In the genomic region with DNA sequence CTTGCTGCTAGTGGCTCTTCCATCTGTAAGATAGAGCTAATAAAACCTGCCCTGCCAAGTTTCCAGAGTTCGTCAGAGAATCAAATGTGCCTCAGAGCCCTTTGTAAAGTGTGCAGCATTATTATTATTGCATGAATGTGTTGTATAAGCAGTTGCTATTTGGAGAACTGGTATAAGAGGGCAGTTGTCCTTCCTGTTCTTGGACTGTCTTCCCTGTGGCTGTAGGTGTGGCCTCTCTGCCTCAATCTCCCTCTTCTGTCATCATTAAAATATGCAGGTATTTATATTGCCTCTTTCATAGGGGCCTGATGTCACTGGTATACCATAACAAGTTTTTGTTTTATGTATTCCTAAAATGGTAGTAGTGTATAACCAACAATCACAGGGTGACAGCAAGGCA, we compare ENCODE assay signal across 12 cellular contexts. TPM values are rescaled to one million over a fixed set of nuclear protein-coding genes. Genes with fewer than 3 reads are reported as not detected.
A peak's percentile ranks its signal among the peaks of the same experiment; 100 is the strongest.
DNase-seq lines count a peak whose midpoint lies in the region; ATAC-seq and TF ChIP-seq lines count a peak whose summit lies in the region.
"Had no signal": no experiment of that assay in that cellular context is flagged by ENCODE, and none has a peak within 500 bp of the region (broad histone marks: within the 10 kb centered on the region; RNA-seq: fewer than 3 reads in every experiment).

No MANE protein-coding gene starts in this region.

- WGBS in stomach, 5 donors, result 22 to 71% (median 44%) methylated on average over 1 of the region's 1 CpG

- no peaks in the 10 kb centered on the region for H3K9me3 ChIP-seq in SJSA1 (replicated peaks)
- H3K9me3 ChIP-seq in stomach, result no peaks in the 10 kb centered on the region
- H3K9me3 ChIP-seq: psoas muscle, thoracic aorta had no signal

- H3K27ac ChIP-seq in SJSA1, result peak overlapping the region; percentile 55
- peak overlapping the region in 3 of 5 donors; percentile 5 to 20 (median 17) for H3K27ac ChIP-seq in stomach
- no peak overlapping the region for H3K27ac ChIP-seq in brain microvascular endothelial cell
- H3K27ac ChIP-seq: psoas muscle, thoracic aorta had no signal

- H3K36me3 Mint-ChIP-seq in activated naive CD4-positive, alpha-beta T cell treated with anti-CD3 and anti-CD28 coated beads for 36 hours (ENCODE audit: low read depth), result no peaks in the 10 kb centered on the region

- H3K27ac Mint-ChIP-seq in activated naive CD4-positive, alpha-beta T cell treated with anti-CD3 and anti-CD28 coated beads for 36 hours, result peak overlapping the region; percentile 97

- intact Hi-C loops in activated naive CD4-positive, alpha-beta T cell treated with anti-CD3 and anti-CD28 coated beads for 36 hours (cut with micrococcal nuclease), result no loop called here
- intact Hi-C loops in stomach (cut with DNase I; ENCODE audit: low total_unique reads), result no loop called here
- intact Hi-C loops in cardiac septum (cut with DNase I), result loop anchor here (10.0 kb wide), 1 partner anchor 207 kb away; the partner anchor contains the start of gene MAMLD1

- DNase-seq in activated naive CD4-positive, alpha-beta T cell treated with anti-CD3 and anti-CD28 coated beads for 36 hours, result no peak
- no peak for DNase-seq in activated naive CD4-positive, alpha-beta T cell (lab: John Stamatoyannopoulos, UW)
- DNase-seq in SJSA1 (ENCODE audit: low read depth in 1 of 2, low spot score in 2 of 2) (peak in 1 of 2 experiments; percentile 36), stomach (no peak), GM20000 (ENCODE audit: low spot score) (no peak), cardiac septum (ENCODE audit: low spot score) (no peak), brain microvascular endothelial cell (no peak)
- DNase-seq: NCI-H187 treated with DMSO at 0.1 percent for 48 hours, psoas muscle had no signal

- no peak for TF ChIP-seq POLR2A in stomach (IDR thresholded peaks at IDR 0.05)

- TF ChIP-seq EP300 in stomach (IDR thresholded peaks at IDR 0.05), result no peak

- no peaks in the 10 kb centered on the region for H3K27me3 Mint-ChIP-seq in activated naive CD4-positive, alpha-beta T cell treated with anti-CD3 and anti-CD28 coated beads for 36 hours (ENCODE audit: low read depth)

- ATAC-seq in esophagus mucosa, result peak; percentile 32
- ATAC-seq: left lobe of liver, psoas muscle had no signal

- H3K4me1 Mint-ChIP-seq in activated naive CD4-positive, alpha-beta T cell treated with anti-CD3 and anti-CD28 coated beads for 36 hours (ENCODE audit: low read depth), result peaks cover 65% of the 10 kb centered on the region

- peaks cover 3% of the 10 kb centered on the region; the same call in 1 of the 2 replicates for H3K36me3 ChIP-seq in SJSA1
- no peaks in the 10 kb centered on the region for H3K36me3 ChIP-seq in stomach
- no peaks in the 10 kb centered on the region for H3K36me3 ChIP-seq in brain microvascular endothelial cell (replicated peaks)
- H3K36me3 ChIP-seq: thoracic aorta had no signal

- peaks cover 54% of the 10 kb centered on the region for H3K4me1 ChIP-seq in SJSA1 (replicated peaks)
- peaks cover 0 to 78% (median 33%) of the 10 kb centered on the region in 4 donors for H3K4me1 ChIP-seq in stomach
- H3K4me1 ChIP-seq: psoas muscle had no signal

- CTCF ChIA-PET in activated naive CD4-positive, alpha-beta T cell treated with anti-CD3 and anti-CD28 coated beads for 36 hours (lab: Charles Lee), result interaction anchor here (2.1 kb wide), 1 partner anchor 15 kb away, joined by 8 read pairs; no protein-coding TSS in a partner anchor

- H3K4me3 ChIP-seq in SJSA1, result no peak overlapping the region
- no peak overlapping the region for H3K4me3 ChIP-seq in stomach
- H3K4me3 ChIP-seq in brain microvascular endothelial cell (ENCODE audit: low read depth, low read length), result no peak overlapping the region
- H3K4me3 ChIP-seq: psoas muscle, thoracic aorta had no signal

- H3K9me3 Mint-ChIP-seq in activated naive CD4-positive, alpha-beta T cell treated with anti-CD3 and anti-CD28 coated beads for 36 hours, result no peaks in the 10 kb centered on the region

- in situ Hi-C loops in brain microvascular endothelial cell (cut with HindIII; ENCODE audit: low pct_ligation_motif_present, low sequenced_read_pairs), result no loop called here

- H3K27me3 ChIP-seq in SJSA1 (replicated peaks), result no peaks in the 10 kb centered on the region
- H3K27me3 ChIP-seq in stomach, result peaks cover 0 to 5% (median 0%) of the 10 kb centered on the region in 3 donors
- no peaks in the 10 kb centered on the region for H3K27me3 ChIP-seq in brain microvascular endothelial cell (replicated peaks)

- peak overlapping the region; percentile 71 for H3K4me3 Mint-ChIP-seq in activated naive CD4-positive, alpha-beta T cell treated with anti-CD3 and anti-CD28 coated beads for 36 hours

- TF ChIP-seq CTCF in stomach (IDR thresholded peaks at IDR 0.05) (no peak), GM20000 (IDR thresholded peaks at IDR 0.05; ENCODE audit: extremely low read depth, missing control alignments) (no peak), brain microvascular endothelial cell (IDR thresholded peaks at IDR 0.05; ENCODE audit: low read depth, low read length, missing control alignments) (no peak)

RNA-seq across cellular contexts. Expression of gene MTM1, which starts 3.8 kb away (rescaled TPM):
- 10 to 100 TPM; 17.8 to 19.2 TPM for total RNA-seq in activated naive CD4-positive, alpha-beta T cell treated with anti-CD3 and anti-CD28 coated beads for 36 hours
- total RNA-seq in SJSA1 (2014; rRNA removed; shearing (Covaris generic)), result 8.7 and 12.8 TPM in 2 replicates
- total RNA-seq in esophagus mucosa (13.2 TPM), stomach (10 to 100 TPM in 3 of 5 donors, 1 to 10 TPM in 2; 5.8 to 28.0 (median 20.5) TPM), cardiac septum (9.5 TPM)
- polyA plus RNA-seq in stomach, result 1 to 10 TPM; 3.5 to 5.8 (median 4.7) TPM
